In the genomic region with DNA sequence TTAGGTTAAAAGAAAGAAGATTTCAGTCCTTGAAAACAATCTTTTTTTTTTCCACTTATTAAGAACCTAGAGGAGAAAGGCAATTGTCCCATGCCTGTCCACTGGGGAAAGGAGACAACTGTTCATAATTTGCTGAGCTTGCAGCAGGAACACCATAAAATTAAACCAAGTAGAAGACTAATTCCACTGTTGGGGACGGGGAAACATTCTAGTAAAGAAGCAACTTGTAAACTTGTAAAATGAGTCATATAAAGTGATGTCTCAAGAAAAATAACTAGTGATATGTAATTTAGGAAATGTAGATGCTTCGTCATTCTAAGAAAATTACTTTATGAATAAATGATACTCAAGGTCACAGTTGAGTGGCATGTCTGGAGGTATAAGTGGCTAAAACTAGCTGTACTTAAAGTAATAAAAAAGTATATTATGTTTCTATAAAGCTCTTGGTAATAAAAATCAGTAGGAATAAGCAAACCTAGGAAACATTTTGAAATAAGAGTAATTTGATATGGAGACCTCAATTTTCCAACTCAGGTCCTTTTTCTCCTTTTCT, we compare ENCODE assay signal across 19 cellular contexts.
DNase-seq lines count a peak whose midpoint lies in the region; ATAC-seq, FAIRE-seq and TF ChIP-seq lines count a peak whose summit lies in the region.
"Had no signal": no experiment of that assay in that cellular context is flagged by ENCODE, and none has a peak within 500 bp of the region (broad histone marks: within the 10 kb centered on the region; RNA-seq: fewer than 3 reads in every experiment).

No MANE protein-coding gene starts in this region.

- no peak overlapping the region for H3K4me3 Mint-ChIP-seq in neural progenitor cell

- H3K4me1 Mint-ChIP-seq in neural progenitor cell: peaks cover 62% of the 10 kb centered on the region

- H3K9ac ChIP-seq in IMR-90 (ENCODE audit: low read depth, low read length) (no peak overlapping the region), neural progenitor cell (no peak overlapping the region)

- no peak overlapping the region for H4K91ac ChIP-seq in IMR-90 (ENCODE audit: insufficient read depth, low read depth, low read length)

- no peaks in the 10 kb centered on the region for H3K79me2 ChIP-seq in neural progenitor cell (ENCODE audit: low read depth)

- H2AK5ac ChIP-seq in IMR-90 (ENCODE audit: low read depth, low read length): no peak overlapping the region

- peaks cover 2% of the 10 kb centered on the region for H3K27me3 Mint-ChIP-seq in neural progenitor cell (ENCODE audit: insufficient read depth, low read depth)

- no peaks in the 10 kb centered on the region for H3F3A ChIP-seq in neural progenitor cell (ENCODE audit: low read depth)

- dilution Hi-C loops in IMR-90 (cut with HindIII; ENCODE audit: low sequenced_read_pairs, unreplicated experiment): no loop called here

- no peak for FAIRE-seq in A549 (lab: Jason Lieb, UNC)
- peak; percentile 94 for FAIRE-seq in colon (lab: Jason Lieb, UNC)
- no peak for FAIRE-seq in HTR-8/SVneo (lab: Jason Lieb, UNC)
- FAIRE-seq: G401.6, GM12892, HepG2 had no signal

- H2BK15ac ChIP-seq in IMR-90 (ENCODE audit: low read depth, low read length): no peak overlapping the region

- H4K5ac ChIP-seq in IMR-90 (ENCODE audit: low read depth, low read length): no peak overlapping the region

- no peak overlapping the region for H2AK9ac ChIP-seq in IMR-90 (replicated peaks; ENCODE audit: low read depth, low read length, poor library complexity)

- TF ChIP-seq POLR2A in A549 (IDR thresholded peaks at IDR 0.05; ENCODE audit: low read length): no peak
- TF ChIP-seq POLR2A in IMR-90 (IDR thresholded peaks at IDR 0.05; ENCODE audit: low read depth, low read length): no peak

- no peaks in the 10 kb centered on the region for H3K4me1 ChIP-seq in A549
- H3K4me1 ChIP-seq in IMR-90 (ENCODE audit: control insufficient read depth, insufficient read depth, low read length): no peaks in the 10 kb centered on the region
- H3K4me1 ChIP-seq in neural progenitor cell: no peaks in the 10 kb centered on the region
- H3K4me1 ChIP-seq: Caco-2 had no signal

- intact Hi-C loops in IMR-90 (cut with micrococcal nuclease): no loop called here

- H3K36me3 ChIP-seq in IMR-90 (ENCODE audit: control insufficient read depth, insufficient read depth, low read length) (no peaks in the 10 kb centered on the region), neural progenitor cell (no peaks in the 10 kb centered on the region)

- H3K23ac ChIP-seq in IMR-90 (ENCODE audit: low read depth, low read length): no peak overlapping the region

- no peak overlapping the region for H2BK5ac ChIP-seq in IMR-90 (ENCODE audit: low read depth, low read length, poor library complexity, severe bottlenecking)

- no peak for TF ChIP-seq EP300 in A549 (IDR thresholded peaks at IDR 0.05)

- no peaks in the 10 kb centered on the region for H3K27me3 ChIP-seq in IMR-90 (ENCODE audit: control insufficient read depth, insufficient read depth, low read length)
- H3K27me3 ChIP-seq in neural progenitor cell: no peaks in the 10 kb centered on the region

- H3K4me2 ChIP-seq in A549 (no peak overlapping the region), IMR-90 (ENCODE audit: low read depth, low read length) (no peak overlapping the region), neural progenitor cell (no peak overlapping the region)

- no peak overlapping the region for H3K4ac ChIP-seq in IMR-90 (ENCODE audit: low read depth, low read length)

- no peak overlapping the region for H3K4me3 ChIP-seq in A549
- no peak overlapping the region for H3K4me3 ChIP-seq in IMR-90 (ENCODE audit: insufficient read depth, low read depth, low read length)
- H3K4me3 ChIP-seq in neural progenitor cell: no peak overlapping the region

- no peak for TF ChIP-seq CTCF in A549 (IDR thresholded peaks at IDR 0.05)
- TF ChIP-seq CTCF in IMR-90 (conservative IDR thresholded peaks at IDR 0.05; ENCODE audit: low read depth, low read length): no peak
- TF ChIP-seq CTCF in neural progenitor cell (IDR thresholded peaks at IDR 0.05): no peak
- no peak for TF ChIP-seq CTCF in GM10248 (IDR thresholded peaks at IDR 0.05; ENCODE audit: control extremely low read depth, extremely low read depth, low read depth, missing control alignments)

- no peak overlapping the region for H3K56ac ChIP-seq in IMR-90 (ENCODE audit: extremely low read depth, insufficient read depth, low read length)

- WGBS in A549 (ENCODE audit: missing lambda C conversion rate): 69% methylated on average over 2 of the region's 2 CpGs
- WGBS in IMR-90 (ENCODE audit: extremely low coverage in 2 of 2, insufficient read length in 1 of 2), 2 experiments: no CpG with 5 or more reads among the region's 2 CpGs

- CTCF ChIA-PET in A549 (lab: Yijun Ruan, JAX): no interaction called here
- CTCF ChIA-PET in IMR-90 (lab: Yijun Ruan, JAX): no interaction called here
- CTCF ChIA-PET in GM10248 (lab: Yijun Ruan, JAX): no interaction called here

- no TSS peak for BruUV-seq in IMR-90 (replicated peaks; lab: Mats Ljungman, UMichigan)

- H3K9me1 ChIP-seq in IMR-90 (ENCODE audit: insufficient read depth, low read length): no peaks in the 10 kb centered on the region

- no peak overlapping the region for H4K8ac ChIP-seq in IMR-90 (ENCODE audit: low read depth in 2 of 2, low read length in 2 of 2)

- no peaks in the 10 kb centered on the region for H3K9me3 Mint-ChIP-seq in neural progenitor cell

- no peak overlapping the region for H2BK20ac ChIP-seq in IMR-90 (ENCODE audit: low read depth, low read length)

- H3K18ac ChIP-seq in IMR-90 (ENCODE audit: low read depth, low read length): no peak overlapping the region

- H2BK120ac ChIP-seq in IMR-90 (ENCODE audit: low read depth, low read length): no peak overlapping the region

- H4K20me1 ChIP-seq in IMR-90 (ENCODE audit: insufficient read depth, low read length) (no peaks in the 10 kb centered on the region), neural progenitor cell (ENCODE audit: low read depth) (no peaks in the 10 kb centered on the region)

- POLR2A ChIA-PET in A549 (lab: Yijun Ruan, JAX): no interaction called here
- POLR2A ChIA-PET in IMR-90 (lab: Charles Lee; ENCODE audit: unreplicated experiment): no interaction called here
- POLR2A ChIA-PET in GM10248 (lab: Yijun Ruan, JAX): no interaction called here

- no peaks in the 10 kb centered on the region for H3K9me3 ChIP-seq in A549
- H3K9me3 ChIP-seq in IMR-90 (ENCODE audit: control insufficient read depth, insufficient read depth, low read length): no peaks in the 10 kb centered on the region
- H3K9me3 ChIP-seq in neural progenitor cell (ENCODE audit: low read depth): no peaks in the 10 kb centered on the region
- H3K9me3 ChIP-seq: Caco-2 had no signal

- in situ Hi-C loops in IMR-90 (cut with MboI; ENCODE audit: low sequenced_read_pairs): no loop called here

- peaks cover 2% of the 10 kb centered on the region for H3K36me3 Mint-ChIP-seq in neural progenitor cell

- peak overlapping the region; percentile 94 for H3K27ac Mint-ChIP-seq in neural progenitor cell

- DNase-seq in A549 (ENCODE audit: low read depth in 1 of 2, low spot score in 1 of 2) (no peak), IMR-90 (no peak), neural progenitor cell (ENCODE audit: low spot score) (no peak), HTR-8/SVneo (ENCODE audit: insufficient read length, low spot score) (no peak), globus pallidus (ENCODE audit: low spot score) (no peak), GM10248 (ENCODE audit: extremely low spot score) (no peak)
- DNase-seq: 8988T, AML-193, Caco-2, Karpas-422, NCI-H146, NCI-H446, NCI-H774 had no signal

- TF ChIP-seq RAD21 in A549 (conservative IDR thresholded peaks at IDR 0.05 in 1 of 2, IDR thresholded peaks at IDR 0.05 in 1 of 2) (no peak), IMR-90 (IDR thresholded peaks at IDR 0.05; ENCODE audit: low read length) (no peak)

- H3K14ac ChIP-seq in IMR-90 (replicated peaks; ENCODE audit: low read depth, low read length): no peak overlapping the region

- H3K27ac ChIP-seq in A549: no peak overlapping the region
- no peak overlapping the region for H3K27ac ChIP-seq in IMR-90 (ENCODE audit: insufficient read depth, low read length)
- no peak overlapping the region for H3K27ac ChIP-seq in neural progenitor cell

- no peaks in the 10 kb centered on the region for H3K79me1 ChIP-seq in IMR-90 (ENCODE audit: low read depth in 1 of 2, low read length in 2 of 2)

- H2AFZ ChIP-seq in IMR-90 (replicated peaks; ENCODE audit: low read length, poor library complexity): no peak overlapping the region
- no peak overlapping the region for H2AFZ ChIP-seq in neural progenitor cell (replicated peaks)

- ATAC-seq in A549: no peak
- ATAC-seq in IMR-90 (ENCODE audit: low read depth): no peak
- no peak for ATAC-seq in HG02678 (IDR thresholded peaks at IDR 0.05; ENCODE audit: unreplicated experiment)
- ATAC-seq: HepG2, SK-N-SH treated with all-trans-retinoic acid at 6 μM for 48 hours had no signal

TF ChIP-seq in A549, 52 proteins besides CTCF, POLR2A, EP300 and RAD21:
- TF ChIP-seq RARB (CRISPR knock-in tag; IDR thresholded peaks at IDR 0.05) (no peak), MAFK (IDR thresholded peaks at IDR 0.05; ENCODE audit: partially characterized antibody) (peak; percentile 23)

TF ChIP-seq in IMR-90, 13 proteins besides CTCF, POLR2A, EP300 and RAD21:
- TF ChIP-seq MAFK (IDR thresholded peaks at IDR 0.05; ENCODE audit: low read depth, low read length) (peak; percentile 67), BHLHE40 (IDR thresholded peaks at IDR 0.05; ENCODE audit: low read depth, low read length) (no peak)
